13 cellular contexts compared by ENCODE assay signal in genomic region chr12:17810399-17810798, GRCh38.
"Had no signal": no experiment of that assay in that cellular context is flagged by ENCODE, and none has a peak within 500 bp of the region (broad histone marks: within the 10 kb centered on the region; RNA-seq: fewer than 3 reads in every experiment).

No MANE protein-coding gene starts in this region.

- DNase-seq: activated CD4-positive, alpha-beta memory T cell treated with anti-CD3 and anti-CD28 coated beads, Interleukin-2, amount 10 ng/mL, durations not matched to agents 7 days and 5 days; activated CD4-positive, alpha-beta T cell treated with anti-CD3 and anti-CD28 coated beads for 48 hours; activated CD4-positive, CD25-positive, alpha-beta regulatory T cell; activated CD8-positive, alpha-beta memory T cell treated with anti-CD3 and anti-CD28 coated beads, Interleukin-2, amount 10 ng/mL, durations not matched to agents 7 days and 5 days; dermis blood vessel endothelial cell; effector memory CD8-positive, alpha-beta T cell; mucosa of descending colon; naive thymus-derived CD4-positive, alpha-beta T cell; stimulated activated CD4-positive, alpha-beta T cell treated with anti-CD3 and anti-CD28 coated beads, Interleukin-12 subunit alpha, Interleukin-12 subunit beta, amount 100 ng/mL, for 4 hours; stimulated activated CD4-positive, alpha-beta T cell treated with anti-CD3 and anti-CD28 coated beads, Interleukin-1b, Interleukin-23, amount 100 ng/mL, for 48 hours; stimulated activated naive CD8-positive, alpha-beta T cell treated with anti-CD3 and anti-CD28 coated beads, Interleukin-15, Interleukin-2, amounts not matched to agents 100 U/mL and 50 U/mL, for 24 hours; substantia nigra; tibial artery had no signal

- ATAC-seq: activated CD8-positive, alpha-beta memory T cell treated with anti-CD3 and anti-CD28 coated beads, Interleukin-2, amount 10 ng/mL, durations not matched to agents 7 days and 5 days; effector memory CD8-positive, alpha-beta T cell; mucosa of descending colon; naive thymus-derived CD4-positive, alpha-beta T cell; stimulated activated naive CD8-positive, alpha-beta T cell treated with anti-CD3 and anti-CD28 coated beads, Interleukin-15, Interleukin-2, amounts not matched to agents 100 U/mL and 50 U/mL, for 24 hours had no signal
